Comparison of ENCODE assay signal across 21 cellular contexts in genomic region chr13:112956516-112957294, GRCh38. TPM values are rescaled to one million over a fixed set of nuclear protein-coding genes. Genes with fewer than 3 reads are reported as not detected.
DNase-seq lines count a peak whose midpoint lies in the region; ATAC-seq and TF ChIP-seq lines count a peak whose summit lies in the region.
"Had no signal": no experiment of that assay in that cellular context is flagged by ENCODE, and none has a peak within 500 bp of the region (broad histone marks: within the 10 kb centered on the region; RNA-seq: fewer than 3 reads in every experiment).

No MANE protein-coding gene starts in this region.

- peak overlapping the region; percentile 29; the same call in 1 of the 2 replicates for H3K27ac ChIP-seq in SJCRH30
- H3K27ac ChIP-seq in smooth muscle cell (ENCODE audit: low read depth), result no peak overlapping the region
- H3K27ac ChIP-seq: ascending aorta had no signal

- H3K4me1 ChIP-seq in SJCRH30, result peaks cover 29% of the 10 kb centered on the region
- peaks cover 16% of the 10 kb centered on the region for H3K4me1 ChIP-seq in smooth muscle cell (ENCODE audit: low read depth)
- H3K4me1 ChIP-seq: ascending aorta had no signal

- peak overlapping the region; percentile 58 for H2AFZ ChIP-seq in smooth muscle cell (ENCODE audit: low read depth)

- no peak overlapping the region for H3K9ac ChIP-seq in smooth muscle cell (ENCODE audit: low read depth)

- DNase-seq in NCI-H146 (lab: John Stamatoyannopoulos, UW) (peak; percentile 86), SJCRH30 (peak; percentile 53 to 69), iPS-NIHi11 (ENCODE audit: low spot score) (peak; percentile 49), smooth muscle cell (lab: John Stamatoyannopoulos, UW; ENCODE audit: unreplicated experiment) (no peak), NCI-H1105 (lab: John Stamatoyannopoulos, UW) (no peak), NCI-H82 treated with DMSO at 0.1 percent for 48 hours (lab: John Stamatoyannopoulos, UW; ENCODE audit: unreplicated experiment) (no peak)
- DNase-seq: activated CD4-positive, alpha-beta T cell treated with anti-CD3 and anti-CD28 coated beads, Interleukin-2, amount 50 U/mL, for 1 hour; activated naive CD4-positive, alpha-beta T cell treated with anti-CD3 and anti-CD28 coated beads for 36 hours; CD8-positive, alpha-beta memory T cell; DMS79 treated with DMSO at 0.1 percent for 48 hours; foreskin fibroblast; kidney glomerular epithelial cell; mesenchymal stem cell; NCI-H774; nephron progenitor cell; stimulated activated CD4-positive, alpha-beta T cell treated with anti-CD3 and anti-CD28 coated beads, Interleukin-15, amount 100 ng/mL, for 24 hours; stimulated activated naive CD4-positive, alpha-beta T cell treated with Interleukin-2 at 50 U/mL for 16 hours; T-helper 1 cell had no signal

- H3K4me2 ChIP-seq in smooth muscle cell, result no peak overlapping the region

- H3K9me3 ChIP-seq in SJCRH30 (replicated peaks), result no peaks in the 10 kb centered on the region
- H3K9me3 ChIP-seq in smooth muscle cell (replicated peaks; ENCODE audit: low read depth), result no peaks in the 10 kb centered on the region
- H3K9me3 ChIP-seq: ascending aorta, upper lobe of left lung had no signal

- H3K79me2 ChIP-seq in smooth muscle cell (ENCODE audit: low read depth), result no peaks in the 10 kb centered on the region

- WGBS in smooth muscle cell (ENCODE audit: low lambda C conversion rate), result 76% methylated on average over 22 of the region's 22 CpGs

- H3K27me3 ChIP-seq in SJCRH30, result no peaks in the 10 kb centered on the region
- H3K27me3 ChIP-seq in smooth muscle cell (ENCODE audit: low read depth), result peaks cover 5% of the 10 kb centered on the region
- H3K27me3 ChIP-seq: ascending aorta, upper lobe of left lung had no signal

- ATAC-seq in GM21526 (IDR thresholded peaks at IDR 0.05; ENCODE audit: low FRiP score, unreplicated experiment), result no peak

- no peak for TF ChIP-seq CTCF in smooth muscle cell (IDR thresholded peaks at IDR 0.05; ENCODE audit: borderline replicate concordance, insufficient read depth, poor library complexity, severe bottlenecking)

- H3K36me3 ChIP-seq in SJCRH30 (no peaks in the 10 kb centered on the region), smooth muscle cell (ENCODE audit: low read depth) (no peaks in the 10 kb centered on the region)
- H3K36me3 ChIP-seq: ascending aorta, upper lobe of left lung had no signal

- no peaks in the 10 kb centered on the region for H4K20me1 ChIP-seq in smooth muscle cell (ENCODE audit: low read depth)

- H3K4me3 ChIP-seq in SJCRH30 (peak overlapping the region; percentile 13; the same call in 1 of the 2 replicates), smooth muscle cell (no peak overlapping the region)
- H3K4me3 ChIP-seq: ascending aorta, upper lobe of left lung had no signal

- H3F3A ChIP-seq in smooth muscle cell (ENCODE audit: low read depth), result no peaks in the 10 kb centered on the region

RNA-seq across cellular contexts. Expression of gene MCF2L, which starts 12.3 kb away (rescaled TPM):
- 4.4 and 4.6 TPM in 2 replicates for total RNA-seq in SJCRH30 (2014; rRNA removed; shearing (Covaris generic))
- total RNA-seq in smooth muscle cell, result 3.8 and 7.6 TPM in 2 replicates
- 0.54 and 5.5 TPM in 2 replicates for polyA plus RNA-seq in smooth muscle cell

Comparison
In these comparisons a context has a peak if more than half of its experiments do, and no peak if none do; other contexts are left out.
1. DNase-seq: peak in NCI-H146 (single experiment), SJCRH30 (2 of 2) and iPS-NIHi11 (single experiment); none in smooth muscle cell (single experiment), NCI-H1105 (single experiment) and NCI-H82 treated with DMSO at 0.1 percent for 48 hours (single experiment).